Comparison of ENCODE assay signal across 8 cellular contexts in the genomic region with DNA sequence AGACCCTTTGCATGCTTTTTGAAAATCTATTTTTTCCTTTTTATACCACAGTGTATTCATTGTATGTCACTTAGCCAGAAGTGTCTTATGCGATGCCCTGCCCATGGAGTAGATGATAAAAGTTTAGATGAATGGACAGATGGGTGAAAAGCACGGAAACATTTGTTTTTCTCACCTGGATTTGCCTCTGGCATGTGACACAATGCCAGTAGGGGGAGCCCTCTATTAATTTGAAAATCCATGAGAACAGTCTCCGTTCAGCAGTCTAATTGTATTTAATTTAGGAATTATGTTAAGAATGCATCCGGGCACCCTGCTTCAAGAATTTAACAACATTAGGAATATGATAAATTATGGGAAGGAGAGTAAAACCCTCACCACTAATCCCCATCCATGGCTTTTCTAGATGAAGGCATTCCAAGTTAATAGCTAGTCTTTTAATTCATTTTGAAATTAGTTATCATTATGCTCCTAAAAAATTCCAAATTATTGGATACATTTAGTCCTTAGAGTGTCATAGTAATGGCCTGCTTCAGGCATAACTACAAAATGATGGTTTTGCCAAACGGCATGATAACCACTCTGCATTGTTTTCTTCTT. TPM values are rescaled to one million over a fixed set of nuclear protein-coding genes. Genes with fewer than 3 reads are reported as not detected.
DNase-seq lines count a peak whose midpoint lies in the region; ATAC-seq, FAIRE-seq and TF ChIP-seq lines count a peak whose summit lies in the region.

No MANE protein-coding gene starts in this region.

- H3K36me3 ChIP-seq in bronchial epithelial cell (ENCODE audit: control insufficient read depth, insufficient read depth, low read length): peaks cover 5% of the 10 kb centered on the region

- POLR2A ChIA-PET in activated CD4-positive, alpha-beta T cell treated with anti-CD3 and anti-CD28 coated beads for 36 hours (lab: Charles Lee): no interaction called here
- POLR2A ChIA-PET in T-cell (lab: Charles Lee): no interaction called here

- H3K4me1 Mint-ChIP-seq in activated CD4-positive, alpha-beta T cell treated with anti-CD3 and anti-CD28 coated beads for 36 hours: peaks cover 2% of the 10 kb centered on the region
- H3K4me1 Mint-ChIP-seq in nephron: peaks cover 8% of the 10 kb centered on the region
- H3K4me1 Mint-ChIP-seq in T-cell: peaks cover 0 to 1% (median 0%) of the 10 kb centered on the region in 3 donors

- intact Hi-C loops in activated CD4-positive, alpha-beta T cell treated with anti-CD3 and anti-CD28 coated beads for 36 hours (cut with DNase I, micrococcal nuclease): loop anchor here (1.0 to 2.0 kb wide), 2 partner anchors 27 to 119 kb away; no protein-coding TSS in a partner anchor

- ATAC-seq in activated CD4-positive, alpha-beta T cell treated with anti-CD3 and anti-CD28 coated beads for 36 hours: no peak
- ATAC-seq in T-cell (replicated peaks in 1 of 4) (no peak), HG03521 (IDR thresholded peaks at IDR 0.05; ENCODE audit: unreplicated experiment) (no peak)

- no peaks in the 10 kb centered on the region for H3K27me3 Mint-ChIP-seq in activated CD4-positive, alpha-beta T cell treated with anti-CD3 and anti-CD28 coated beads for 36 hours
- H3K27me3 Mint-ChIP-seq in nephron (ENCODE audit: low read depth) (no peaks in the 10 kb centered on the region), T-cell (no peaks in the 10 kb centered on the region)

- CTCF ChIA-PET in activated CD4-positive, alpha-beta T cell treated with anti-CD3 and anti-CD28 coated beads for 36 hours (lab: Charles Lee): interaction anchor here (0.6 to 3.4 kb wide), 15 partner anchors 10 to 556 kb away, joined by 3 to 32 read pairs (median 4); no protein-coding TSS in a partner anchor
- CTCF ChIA-PET in T-cell (lab: Charles Lee): interaction anchor here (0.6 to 1.6 kb wide), 6 partner anchors 8 to 279 kb away, joined by 3 to 4 read pairs (median 3); no protein-coding TSS in a partner anchor

- H3K4me3 Mint-ChIP-seq in activated CD4-positive, alpha-beta T cell treated with anti-CD3 and anti-CD28 coated beads for 36 hours: no peak overlapping the region
- no peak overlapping the region for H3K4me3 Mint-ChIP-seq in nephron
- H3K4me3 Mint-ChIP-seq in T-cell: no peak overlapping the region

- DNase-seq in activated CD4-positive, alpha-beta T cell treated with anti-CD3 and anti-CD28 coated beads for 36 hours: peak; percentile 21
- no peak for DNase-seq in activated CD4-positive, alpha-beta T cell treated with anti-CD3 and anti-CD28 coated beads, Interleukin-2, amount 50 U/mL, for 1 hour
- peak; percentile 31 for DNase-seq in NAMALWA (ENCODE audit: low spot score)
- peak; percentile 42 for DNase-seq in bronchial epithelial cell (ENCODE audit: low read depth)
- no peak for DNase-seq in T-cell
- no peak for DNase-seq in NCI-H1930 (lab: John Stamatoyannopoulos, UW)

- TF ChIP-seq CTCF in bronchial epithelial cell (IDR thresholded peaks at IDR 0.05; ENCODE audit: insufficient read depth, low read length, severe bottlenecking): peak; percentile 69
- TF ChIP-seq CTCF in nephron (IDR thresholded peaks at IDR 0.05; ENCODE audit: unreplicated experiment in 3 of 3): peak; percentile 58 to 65 (median 58)

- H3K4me3 ChIP-seq in bronchial epithelial cell (ENCODE audit: low read depth, low read length): no peak overlapping the region

- peaks cover 17% of the 10 kb centered on the region for H3K36me3 Mint-ChIP-seq in activated CD4-positive, alpha-beta T cell treated with anti-CD3 and anti-CD28 coated beads for 36 hours (ENCODE audit: low read depth)
- H3K36me3 Mint-ChIP-seq in nephron (ENCODE audit: low read depth) (peaks cover 33% of the 10 kb centered on the region), T-cell (peaks cover 36% of the 10 kb centered on the region)

- no peaks in the 10 kb centered on the region for H3K9me3 Mint-ChIP-seq in activated CD4-positive, alpha-beta T cell treated with anti-CD3 and anti-CD28 coated beads for 36 hours (ENCODE audit: low read depth)
- H3K9me3 Mint-ChIP-seq in nephron (no peaks in the 10 kb centered on the region), T-cell (peaks cover 0 to 4% (median 0%) of the 10 kb centered on the region in 3 donors)

- no peak overlapping the region for H3K27ac Mint-ChIP-seq in activated CD4-positive, alpha-beta T cell treated with anti-CD3 and anti-CD28 coated beads for 36 hours
- no peak overlapping the region for H3K27ac Mint-ChIP-seq in nephron
- no peak overlapping the region for H3K27ac Mint-ChIP-seq in T-cell

- H3K27me3 ChIP-seq in bronchial epithelial cell (ENCODE audit: control insufficient read depth, insufficient read depth, low read length): no peaks in the 10 kb centered on the region

- FAIRE-seq in bronchial epithelial cell (lab: Jason Lieb, UNC): no peak

RNA-seq across cellular contexts. Expression of a gene that starts 55.3 kb away (rescaled TPM):
- 10 to 100 TPM; 41.9 to 42.3 TPM for total RNA-seq in activated CD4-positive, alpha-beta T cell treated with anti-CD3 and anti-CD28 coated beads for 36 hours
- total RNA-seq in bronchial epithelial cell (67.7 and 78.0 TPM in 2 replicates), T-cell (10 to 100 TPM; 21.6 to 36.9 (median 34.1) TPM)

Comparison
In these comparisons a context has a peak if more than half of its experiments do, and no peak if none do; other contexts are left out.
1. DNase-seq: peak in activated CD4-positive, alpha-beta T cell treated with anti-CD3 and anti-CD28 coated beads for 36 hours (single experiment), NAMALWA (single experiment) and bronchial epithelial cell (single experiment); none in activated CD4-positive, alpha-beta T cell treated with anti-CD3 and anti-CD28 coated beads, Interleukin-2, amount 50 U/mL, for 1 hour (single experiment), T-cell (0 of 34) and NCI-H1930 (0 of 2).